In the genomic region with DNA sequence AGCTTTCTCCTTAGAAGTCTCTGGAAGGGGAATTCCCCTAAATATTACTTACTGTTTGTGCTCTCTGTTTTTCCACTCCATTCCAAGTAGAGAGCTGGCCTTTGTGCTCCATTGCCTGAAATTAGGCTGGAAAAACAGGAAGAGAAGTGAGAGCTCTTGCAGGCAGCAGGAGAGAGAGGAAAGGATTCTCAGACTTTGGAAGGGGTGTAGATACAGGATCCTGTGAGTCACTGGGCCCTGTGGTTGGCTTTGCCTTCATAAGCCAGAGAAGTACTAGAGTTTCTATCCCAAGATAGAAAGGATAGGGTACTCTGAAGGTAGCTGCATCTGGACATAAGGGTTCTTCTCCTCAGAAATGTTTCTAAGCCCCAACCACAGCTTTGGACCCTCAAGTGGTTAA, we compare ENCODE assay signal across 21 cellular contexts.
DNase-seq lines count a peak whose midpoint lies in the region; ATAC-seq lines count a peak whose summit lies in the region.
"Had no signal": no experiment of that assay in that cellular context is flagged by ENCODE, and none has a peak within 500 bp of the region (broad histone marks: within the 10 kb centered on the region; RNA-seq: fewer than 3 reads in every experiment).

No MANE protein-coding gene starts in this region.

- no peak for ATAC-seq in GM18511 (IDR thresholded peaks at IDR 0.05; ENCODE audit: unreplicated experiment)
- ATAC-seq: A549, GM23338, HCT116 had no signal

- H3K36me3 ChIP-seq in MG63, result peaks cover 12% of the 10 kb centered on the region
- H3K36me3 ChIP-seq: BE2C; BLaER1 treated with 17β-estradiol and CSF1 and Interleukin-3, amounts not matched to agents 10 nM and 100 nM had no signal

- no peaks in the 10 kb centered on the region for H3K27me3 ChIP-seq in MG63
- H3K27me3 ChIP-seq: BE2C; BLaER1 treated with 17β-estradiol and CSF1 and Interleukin-3, amounts not matched to agents 10 nM and 100 nM had no signal

- peak overlapping the region; percentile 19 for H3K4me3 ChIP-seq in MG63
- H3K4me3 ChIP-seq: A549; BLaER1 treated with 17β-estradiol and CSF1 and Interleukin-3, amounts not matched to agents 10 nM and 100 nM; GM23338 had no signal

- H3K9me3 ChIP-seq in MG63, result 0 out of 2 replicates have a peak, but pooled peaks cover 2% of the 10 kb centered on the region
- H3K9me3 ChIP-seq: A549; BE2C; BLaER1 treated with 17β-estradiol and CSF1 and Interleukin-3, amounts not matched to agents 10 nM and 100 nM had no signal

- peak; percentile 69 for DNase-seq in MG63
- DNase-seq in astrocyte of the hippocampus (ENCODE audit: low read depth, low spot score), result peak; percentile 56
- peak; percentile 9 for DNase-seq in iris pigment epithelial cell (ENCODE audit: low read depth)
- DNase-seq in non-pigmented ciliary epithelial cell (ENCODE audit: low read depth), result peak; percentile 26
- DNase-seq in C1 segment of cervical spinal cord (lab: John Stamatoyannopoulos, UW), result no peak
- no peak for DNase-seq in DMS53 treated with DMSO at 0.1 percent for 48 hours (lab: John Stamatoyannopoulos, UW; ENCODE audit: unreplicated experiment)
- DNase-seq: 8988T; ACHN; AML-193; BE2C; Calu3; CD4-positive, alpha-beta memory T cell; COR-L47; DMS53; DND-41; H9 had no signal

Comparison
In these comparisons a context has a peak if more than half of its experiments do, and no peak if none do; other contexts are left out.
1. DNase-seq: peak in MG63 (single experiment), astrocyte of the hippocampus (single experiment), iris pigment epithelial cell (single experiment) and non-pigmented ciliary epithelial cell (single experiment); none in C1 segment of cervical spinal cord (0 of 14) and DMS53 treated with DMSO at 0.1 percent for 48 hours (single experiment).